Comparison of ENCODE assay signal across 8 cellular contexts in genomic region chr17:50478391-50479361, GRCh38. TPM values are rescaled to one million over a fixed set of nuclear protein-coding genes. Genes with fewer than 3 reads are reported as not detected.
DNase-seq lines count a peak whose midpoint lies in the region; ATAC-seq and TF ChIP-seq lines count a peak whose summit lies in the region.

Gene RSAD1, plus strand, starts transcription at chr17:50478860. Its CDS starts 25 bp downstream, at chr17:50478885.

- 3% methylated on average over 22 to 69 of the region's 75 CpGs for WGBS in lower leg skin, 2 donors

- peak; percentile 93 for DNase-seq in CD1c-positive myeloid dendritic cell (ENCODE audit: extremely low spot score)
- peak; percentile 89 for DNase-seq in NCI-H526 treated with DMSO at 0.1 percent for 48 hours (lab: John Stamatoyannopoulos, UW)
- DNase-seq in activated CD4-positive, alpha-beta T cell treated with anti-CD3 and anti-CD28 coated beads, Interleukin-2, amount 50 U/mL, for 4 hours: peak; percentile 77 to 81
- DNase-seq in dorsolateral prefrontal cortex: peak; percentile 68 to 86 (median 80)
- peak; percentile 75 to 97 for DNase-seq in lower leg skin (ENCODE audit: low spot score in 2 of 2)
- peak; percentile 75 to 82 for DNase-seq in stimulated activated CD4-positive, alpha-beta T cell treated with anti-CD3 and anti-CD28 coated beads, Interleukin-4, amount 100 ng/mL, for 48 hours (ENCODE audit: low read depth in 2 of 2)

- peak within 1 kb of the TSS; percentile 59 to 95 (median 80) for H3K4me3 ChIP-seq in dorsolateral prefrontal cortex
- H3K4me3 ChIP-seq in lower leg skin (ENCODE audit: low read depth, poor library complexity, severe bottlenecking): peak within 1 kb of the TSS; percentile 66

- TF ChIP-seq POLR2A in lower leg skin (IDR thresholded peaks at IDR 0.05): no peak

- H3K27ac ChIP-seq in dorsolateral prefrontal cortex: peak within 1 kb of the TSS in 57 of 59 donors; percentile 15 to 95 (median 80)

- intact Hi-C loops in dorsolateral prefrontal cortex (cut with DNase I) (loop anchor here (2.0 to 10.0 kb wide), 3 partner anchors 56 to 216 kb away; partner anchors contain the start of gene LRRC59 (in 1 of the 2)), lower leg skin (cut with DNase I; ENCODE audit: low total_unique reads) (loop anchor here (10.0 kb wide), 2 partner anchors 114 to 284 kb away; no protein-coding TSS in a partner anchor)

- no peaks in the 10 kb centered on the region for H3K27me3 ChIP-seq in dorsolateral prefrontal cortex

- ATAC-seq in GM19351 (IDR thresholded peaks at IDR 0.05; ENCODE audit: unreplicated experiment) (peak; percentile 86), HG03520 (IDR thresholded peaks at IDR 0.05; ENCODE audit: unreplicated experiment) (peak; percentile 89)

- peak; percentile 72 to 98 (median 91) for TF ChIP-seq CTCF in dorsolateral prefrontal cortex (IDR thresholded peaks at IDR 0.05 in 54 of 56, conservative IDR thresholded peaks at IDR 0.05 in 2 of 56; ENCODE audit: low read depth in 1 of 56, partially characterized antibody in 56 of 56)
- peak in 2 of 3 donors; percentile 14 to 28 for TF ChIP-seq CTCF in lower leg skin (IDR thresholded peaks at IDR 0.05)

RNA-seq across cellular contexts. Expression of gene RSAD1, which starts in this region (rescaled TPM):
- total RNA-seq in dorsolateral prefrontal cortex: 10 to 100 TPM; 32.2 to 82.5 (median 54.8) TPM
- total RNA-seq in lower leg skin: 10 to 100 TPM; 21.5 to 40.5 (median 26.5) TPM

Comparison
In these comparisons a context has a peak if more than half of its experiments do, and no peak if none do; other contexts are left out.
1. Peak in every context shown above with its lines: DNase-seq, ATAC-seq, H3K4me3 ChIP-seq and H3K27ac ChIP-seq.